18 cellular contexts compared by ENCODE assay signal in the genomic region with DNA sequence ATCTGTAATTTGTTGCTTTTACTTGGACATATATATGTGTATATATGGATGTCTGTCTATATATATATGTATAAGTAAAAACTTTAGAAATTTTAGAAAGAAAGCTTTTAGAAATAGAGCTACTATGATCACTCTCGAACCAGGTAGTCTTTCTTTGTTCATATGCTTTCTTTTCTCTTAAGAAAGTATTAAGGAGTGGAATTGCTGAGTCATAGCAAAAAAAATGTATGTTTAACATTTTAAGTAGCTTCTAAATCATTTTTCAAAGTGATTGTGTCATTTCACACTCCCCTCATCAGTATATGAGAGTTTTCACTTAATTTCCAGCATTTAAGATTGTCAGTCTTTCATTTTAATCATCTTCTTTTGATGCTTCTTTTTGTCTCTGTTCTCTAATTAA.
"Had no signal": no experiment of that assay in that cellular context is flagged by ENCODE, and none has a peak within 500 bp of the region (broad histone marks: within the 10 kb centered on the region; RNA-seq: fewer than 3 reads in every experiment).

No MANE protein-coding gene starts in this region.

- H3K79me2 ChIP-seq: parathyroid adenoma had no signal

- H3K27ac ChIP-seq: adrenal gland, cardiac muscle cell, neutrophil, parathyroid adenoma, thyroid gland had no signal

- ATAC-seq: activated T-cell treated with anti-CD3 and anti-CD28 coated beads, Interleukin-2, amount 50 U/mL, for 72 hours; esophagus mucosa; left cardiac atrium; naive thymus-derived CD8-positive, alpha-beta T cell had no signal

- H3K4me1 Mint-ChIP-seq: activated naive CD4-positive, alpha-beta T cell treated with anti-CD3 and anti-CD28 coated beads, Interleukin-2, amount 50 U/mL, for 24 hours; naive thymus-derived CD8-positive, alpha-beta T cell had no signal

- H3K4me1 ChIP-seq: adrenal gland, parathyroid adenoma, thyroid gland had no signal

- H3K36me3 ChIP-seq: adrenal gland, cardiac muscle cell, neutrophil, thyroid gland had no signal

- H2AFZ ChIP-seq: parathyroid adenoma had no signal

- H3K9me3 ChIP-seq: adrenal gland, neutrophil, thyroid gland had no signal

- DNase-seq: activated CD4-positive, CD25-positive, alpha-beta regulatory T cell treated with anti-CD3 and anti-CD28 coated beads, Interleukin-2, amount 50 U/mL, for 72 hours; activated CD8-positive, alpha-beta memory T cell treated with anti-CD3 and anti-CD28 coated beads for 24 hours; activated CD8-positive, alpha-beta memory T cell treated with anti-CD3 and anti-CD28 coated beads, Interleukin-2, amount 50 U/mL, for 48 hours; activated effector memory CD4-positive, alpha-beta T cell treated with anti-CD3 and anti-CD28 coated beads, Interleukin-2, amount 50 U/mL, for 16 hours; activated T-cell treated with anti-CD3 and anti-CD28 coated beads, Interleukin-2, amount 50 U/mL, for 72 hours; adrenal gland; effector CD8-positive, alpha-beta T cell; left cardiac atrium; naive thymus-derived CD8-positive, alpha-beta T cell; stimulated activated naive CD4-positive, alpha-beta T cell; thyroid gland had no signal

- H3K9me3 Mint-ChIP-seq: activated naive CD4-positive, alpha-beta T cell treated with anti-CD3 and anti-CD28 coated beads, Interleukin-2, amount 50 U/mL, for 24 hours had no signal

- H3K36me3 Mint-ChIP-seq: activated naive CD4-positive, alpha-beta T cell treated with anti-CD3 and anti-CD28 coated beads, Interleukin-2, amount 50 U/mL, for 24 hours; naive thymus-derived CD8-positive, alpha-beta T cell had no signal

- H3K27me3 ChIP-seq: adrenal gland, cardiac muscle cell, neutrophil, thyroid gland had no signal

- H3K9ac ChIP-seq: parathyroid adenoma had no signal

- H3K4me3 ChIP-seq: adrenal gland, cardiac muscle cell, thyroid gland had no signal

- H3K27me3 Mint-ChIP-seq: activated naive CD4-positive, alpha-beta T cell treated with anti-CD3 and anti-CD28 coated beads, Interleukin-2, amount 50 U/mL, for 24 hours; dendritic cell treated with granulocyte-macrophage colony-stimulating factor and Interleukin-4, amounts not matched to agents 40 ng/mL and 50 ng/mL, for 4 days; naive thymus-derived CD8-positive, alpha-beta T cell had no signal

- FAIRE-seq: islet of Langerhans had no signal

- H3K4me3 Mint-ChIP-seq: activated naive CD4-positive, alpha-beta T cell treated with anti-CD3 and anti-CD28 coated beads, Interleukin-2, amount 50 U/mL, for 24 hours; activated T-cell treated with anti-CD3 and anti-CD28 coated beads, Interleukin-2, amount 50 U/mL, for 72 hours; dendritic cell treated with granulocyte-macrophage colony-stimulating factor and Interleukin-4, amounts not matched to agents 40 ng/mL and 50 ng/mL, for 4 days; naive thymus-derived CD8-positive, alpha-beta T cell had no signal

- H3K27ac Mint-ChIP-seq: activated naive CD4-positive, alpha-beta T cell treated with anti-CD3 and anti-CD28 coated beads, Interleukin-2, amount 50 U/mL, for 24 hours; activated T-cell treated with anti-CD3 and anti-CD28 coated beads, Interleukin-2, amount 50 U/mL, for 72 hours; dendritic cell treated with granulocyte-macrophage colony-stimulating factor and Interleukin-4, amounts not matched to agents 40 ng/mL and 50 ng/mL, for 4 days; naive thymus-derived CD8-positive, alpha-beta T cell had no signal
